Comparison of ENCODE assay signal across 23 cellular contexts in genomic region chr1:193025218-193025617, GRCh38.
"Had no signal": no experiment of that assay in that cellular context is flagged by ENCODE, and none has a peak within 500 bp of the region (broad histone marks: within the 10 kb centered on the region; RNA-seq: fewer than 3 reads in every experiment).

No MANE protein-coding gene starts in this region.

- DNase-seq: activated CD4-positive, alpha-beta memory T cell treated with anti-CD3 and anti-CD28 coated beads, Interleukin-2, amount 10 ng/mL, durations not matched to agents 7 days and 5 days; activated CD4-positive, alpha-beta T cell treated with anti-CD3 and anti-CD28 coated beads for 36 hours; activated CD4-positive, alpha-beta T cell treated with anti-CD3 and anti-CD28 coated beads, Interleukin-2, amount 50 U/mL, for 1 hour; activated gamma-delta T cell; activated naive CD4-positive, alpha-beta T cell treated with anti-CD3 and anti-CD28 coated beads for 36 hours; activated T-cell treated with anti-CD3 and anti-CD28 coated beads for 4 hours; activated T-cell treated with anti-CD3 and anti-CD28 coated beads, Interleukin-2, amount 50 U/mL, for 48 hours; caudate nucleus; KG1; NCI-H1092 treated with DMSO at 0.1 percent for 48 hours; NCI-H1417 treated with DMSO at 0.1 percent for 48 hours; NCI-H1694; NCI-H2029; NCI-H2107; NCI-H2171 treated with DMSO at 0.1 percent for 48 hours; NCI-H226; NCI-H526; NCI-H82; T-helper 1 cell; WERI-Rb-1 had no signal

- H3K4me3 ChIP-seq: SK-N-MC had no signal

- ATAC-seq: activated CD4-positive, alpha-beta T cell treated with anti-CD3 and anti-CD28 coated beads for 36 hours; activated T-helper 17 cell treated with anti-CD3 and anti-CD28 coated beads, Interleukin-2, amount 50 U/mL, for 72 hours had no signal

- H3K27me3 Mint-ChIP-seq: activated CD4-positive, alpha-beta memory T cell treated with anti-CD3 and anti-CD28 coated beads, Interleukin-2, amount 10 ng/mL, durations not matched to agents 7 days and 5 days; activated CD4-positive, alpha-beta T cell treated with anti-CD3 and anti-CD28 coated beads for 36 hours; activated naive CD8-positive, alpha-beta T cell; activated T-helper 17 cell treated with anti-CD3 and anti-CD28 coated beads, Interleukin-2, amount 50 U/mL, for 72 hours had no signal

- H3K9me3 Mint-ChIP-seq: activated CD4-positive, alpha-beta memory T cell treated with anti-CD3 and anti-CD28 coated beads, Interleukin-2, amount 10 ng/mL, durations not matched to agents 7 days and 5 days; activated naive CD4-positive, alpha-beta T cell treated with anti-CD3 and anti-CD28 coated beads for 36 hours; activated T-helper 17 cell treated with anti-CD3 and anti-CD28 coated beads, Interleukin-2, amount 50 U/mL, for 72 hours had no signal

- H3K27ac Mint-ChIP-seq: activated CD4-positive, alpha-beta memory T cell treated with anti-CD3 and anti-CD28 coated beads, Interleukin-2, amount 10 ng/mL, durations not matched to agents 7 days and 5 days; activated CD4-positive, alpha-beta T cell treated with anti-CD3 and anti-CD28 coated beads for 36 hours; activated naive CD4-positive, alpha-beta T cell treated with anti-CD3 and anti-CD28 coated beads for 36 hours; activated naive CD8-positive, alpha-beta T cell; activated T-helper 17 cell treated with anti-CD3 and anti-CD28 coated beads, Interleukin-2, amount 50 U/mL, for 72 hours had no signal

- H3K4me3 Mint-ChIP-seq: activated CD4-positive, alpha-beta memory T cell treated with anti-CD3 and anti-CD28 coated beads, Interleukin-2, amount 10 ng/mL, durations not matched to agents 7 days and 5 days; activated CD4-positive, alpha-beta T cell treated with anti-CD3 and anti-CD28 coated beads for 36 hours; activated naive CD4-positive, alpha-beta T cell treated with anti-CD3 and anti-CD28 coated beads for 36 hours; activated naive CD8-positive, alpha-beta T cell; activated T-helper 17 cell treated with anti-CD3 and anti-CD28 coated beads, Interleukin-2, amount 50 U/mL, for 72 hours had no signal

- H3K27ac ChIP-seq: SK-N-MC, WERI-Rb-1 had no signal

- H3K4me1 Mint-ChIP-seq: activated T-helper 17 cell treated with anti-CD3 and anti-CD28 coated beads, Interleukin-2, amount 50 U/mL, for 72 hours had no signal
